ENCODE assay signal across 9 cellular contexts in genomic region chr1:88302843-88303486, GRCh38.
DNase-seq lines count a peak whose midpoint lies in the region; ATAC-seq and TF ChIP-seq lines count a peak whose summit lies in the region.
"Had no signal": no experiment of that assay in that cellular context is flagged by ENCODE, and none has a peak within 500 bp of the region (broad histone marks: within the 10 kb centered on the region; RNA-seq: fewer than 3 reads in every experiment).

No MANE protein-coding gene starts in this region.

- no peak for ATAC-seq in activated CD8-positive, alpha-beta memory T cell treated with anti-CD3 and anti-CD28 coated beads, Interleukin-2, amount 10 ng/mL, durations not matched to agents 7 days and 5 days

- H4K5ac ChIP-seq in H9 (ENCODE audit: insufficient read length, low read depth, low read length): no peak overlapping the region

- no peaks in the 10 kb centered on the region for H3K4me1 ChIP-seq in H9 (ENCODE audit: insufficient read depth, low read length)

- CTCF ChIA-PET in activated CD8-positive, alpha-beta memory T cell treated with anti-CD3 and anti-CD28 coated beads, Interleukin-2, amount 10 ng/mL, durations not matched to agents 7 days and 5 days (lab: Charles Lee): no interaction called here

- TF ChIP-seq CTCF in H9 (conservative IDR thresholded peaks at IDR 0.05): peak; percentile 78
- no peak; the same call in 1 of the 2 replicates for TF ChIP-seq CTCF in WERI-Rb-1 (IDR thresholded peaks at IDR 0.05; ENCODE audit: low read depth, low read length)

- no peaks in the 10 kb centered on the region for H3K23me2 ChIP-seq in H9 (ENCODE audit: insufficient read length, low read depth, low read length, poor library complexity, severe bottlenecking)

- H3K27me3 ChIP-seq in H9 (ENCODE audit: insufficient read depth, low read length): no peaks in the 10 kb centered on the region
- H3K27me3 ChIP-seq in WERI-Rb-1 (ENCODE audit: insufficient read depth, low read depth, severe bottlenecking): no peaks in the 10 kb centered on the region

- H2BK20ac ChIP-seq in H9 (ENCODE audit: low read depth, low read length, poor library complexity, severe bottlenecking): no peak overlapping the region

- WGBS in H9 (ENCODE audit: extremely low coverage, insufficient read length, low lambda C conversion rate): no CpG with 5 or more reads among the region's 4 CpGs

- H4K8ac ChIP-seq in H9 (replicated peaks; ENCODE audit: insufficient read length, low read depth, low read length): no peak overlapping the region

- DNase-seq in ACHN (peak; percentile 31), H9 (no peak), WERI-Rb-1 (peak; percentile 16), kidney glomerular epithelial cell (lab: John Stamatoyannopoulos, UW) (peak; percentile 54), DMS153 (lab: John Stamatoyannopoulos, UW) (no peak), activated gamma-delta T cell treated with Interleukin-2 at 50 U/mL for 16 hours (no peak), HCEC 1CT (no peak)
- DNase-seq in activated CD8-positive, alpha-beta memory T cell treated with anti-CD3 and anti-CD28 coated beads, Interleukin-2, amount 10 ng/mL, durations not matched to agents 7 days and 5 days: no peak
- DNase-seq: activated naive CD8-positive, alpha-beta T cell treated with anti-CD3 and anti-CD28 coated beads, Interleukin-2, amount 10 ng/mL, durations not matched to agents 7 days and 5 days had no signal

- H3K4me3 ChIP-seq in WERI-Rb-1 (ENCODE audit: low read depth, low read length): no peak overlapping the region

- H2AFZ ChIP-seq in H9 (ENCODE audit: low read length): no peak overlapping the region

- H3K14ac ChIP-seq in H9 (ENCODE audit: insufficient read depth, low read length): no peak overlapping the region

- no peak overlapping the region for H2AK5ac ChIP-seq in H9 (ENCODE audit: insufficient read length, low read length)

- no peak overlapping the region for H3K9ac ChIP-seq in H9 (ENCODE audit: extremely low read depth, insufficient read length, low read length)

- in situ Hi-C loops in ACHN (cut with HindIII; ENCODE audit: low pct_ligation_motif_present, low pct_unique_long_range_greater_than_20kb, low sequenced_read_pairs): no loop called here

- peaks cover 18 to 24% of the 10 kb centered on the region in 2 experiments for H3K4me1 Mint-ChIP-seq in H9
- H3K4me1 Mint-ChIP-seq in activated CD8-positive, alpha-beta memory T cell treated with anti-CD3 and anti-CD28 coated beads, Interleukin-2, amount 10 ng/mL, durations not matched to agents 7 days and 5 days: no peaks in the 10 kb centered on the region
- H3K4me1 Mint-ChIP-seq: activated naive CD8-positive, alpha-beta T cell treated with anti-CD3 and anti-CD28 coated beads, Interleukin-2, amount 10 ng/mL, durations not matched to agents 7 days and 5 days had no signal

- no peak overlapping the region for H3K23ac ChIP-seq in H9 (ENCODE audit: insufficient read length, low read depth, low read length)

- no peak overlapping the region for H2BK120ac ChIP-seq in H9 (ENCODE audit: low read depth, low read length, poor library complexity, severe bottlenecking)

- peak overlapping the region in 1 of 3 experiments; percentile 41; a peak in 1 of 7 replicates for H3K27ac Mint-ChIP-seq in H9
- H3K27ac Mint-ChIP-seq in activated CD8-positive, alpha-beta memory T cell treated with anti-CD3 and anti-CD28 coated beads, Interleukin-2, amount 10 ng/mL, durations not matched to agents 7 days and 5 days: no peak overlapping the region
- H3K27ac Mint-ChIP-seq: activated naive CD8-positive, alpha-beta T cell treated with anti-CD3 and anti-CD28 coated beads, Interleukin-2, amount 10 ng/mL, durations not matched to agents 7 days and 5 days had no signal

- H4K20me1 ChIP-seq in H9 (ENCODE audit: control insufficient read depth, insufficient read depth, insufficient read length): no peaks in the 10 kb centered on the region

- H4K91ac ChIP-seq in H9 (ENCODE audit: insufficient read length, low read depth, low read length): no peak overlapping the region

- no peak overlapping the region for H3K4me3 Mint-ChIP-seq in H9
- H3K4me3 Mint-ChIP-seq in activated CD8-positive, alpha-beta memory T cell treated with anti-CD3 and anti-CD28 coated beads, Interleukin-2, amount 10 ng/mL, durations not matched to agents 7 days and 5 days: no peak overlapping the region
- H3K4me3 Mint-ChIP-seq: activated naive CD8-positive, alpha-beta T cell treated with anti-CD3 and anti-CD28 coated beads, Interleukin-2, amount 10 ng/mL, durations not matched to agents 7 days and 5 days had no signal

- H3K4ac ChIP-seq in H9 (ENCODE audit: low read depth, low read length): no peak overlapping the region

- H3K9me3 Mint-ChIP-seq in H9: no peaks in the 10 kb centered on the region
- H3K9me3 Mint-ChIP-seq in activated CD8-positive, alpha-beta memory T cell treated with anti-CD3 and anti-CD28 coated beads, Interleukin-2, amount 10 ng/mL, durations not matched to agents 7 days and 5 days (ENCODE audit: low read depth): no peaks in the 10 kb centered on the region
- H3K9me3 Mint-ChIP-seq: activated naive CD8-positive, alpha-beta T cell treated with anti-CD3 and anti-CD28 coated beads, Interleukin-2, amount 10 ng/mL, durations not matched to agents 7 days and 5 days had no signal

- H2BK12ac ChIP-seq in H9 (ENCODE audit: insufficient read length, low read depth, low read length): no peak overlapping the region

- H3K9me3 ChIP-seq in H9 (ENCODE audit: control insufficient read depth, low read depth, low read length): no peaks in the 10 kb centered on the region
- no peaks in the 10 kb centered on the region for H3K9me3 ChIP-seq in WERI-Rb-1 (ENCODE audit: severe bottlenecking)

- no peak overlapping the region for H3K18ac ChIP-seq in H9 (ENCODE audit: insufficient read length, low read depth, low read length)

- H3K79me1 ChIP-seq in H9 (ENCODE audit: insufficient read depth, low read depth, low read length, poor library complexity, severe bottlenecking): no peaks in the 10 kb centered on the region

- H3K56ac ChIP-seq in H9 (ENCODE audit: insufficient read length, low read depth, low read length): no peak overlapping the region

- H3K27me3 Mint-ChIP-seq in H9 (ENCODE audit: low read depth): no peaks in the 10 kb centered on the region; the same call in 1 of the 2 replicates
- no peaks in the 10 kb centered on the region for H3K27me3 Mint-ChIP-seq in activated CD8-positive, alpha-beta memory T cell treated with anti-CD3 and anti-CD28 coated beads, Interleukin-2, amount 10 ng/mL, durations not matched to agents 7 days and 5 days

- no peaks in the 10 kb centered on the region for H3K79me2 ChIP-seq in H9 (ENCODE audit: insufficient read depth, low read length)

- H3K36me3 ChIP-seq in WERI-Rb-1: no peaks in the 10 kb centered on the region

- H2BK5ac ChIP-seq in H9 (ENCODE audit: insufficient read length, low read length): no peak overlapping the region

- H3K27ac ChIP-seq in H9 (ENCODE audit: insufficient read length, low read depth, low read length) (no peak overlapping the region), WERI-Rb-1 (no peak overlapping the region)

- 0 out of 7 replicates have a peak, but pooled peaks cover 0 to 2% (median 0%) of the 10 kb centered on the region in 3 experiments for H3K36me3 Mint-ChIP-seq in H9 (ENCODE audit: insufficient read depth in 1 of 3, low read depth in 3 of 3)
- H3K36me3 Mint-ChIP-seq in activated CD8-positive, alpha-beta memory T cell treated with anti-CD3 and anti-CD28 coated beads, Interleukin-2, amount 10 ng/mL, durations not matched to agents 7 days and 5 days: no peaks in the 10 kb centered on the region
- H3K36me3 Mint-ChIP-seq: activated naive CD8-positive, alpha-beta T cell treated with anti-CD3 and anti-CD28 coated beads, Interleukin-2, amount 10 ng/mL, durations not matched to agents 7 days and 5 days had no signal

- H3K4me2 ChIP-seq in H9 (ENCODE audit: insufficient read depth, insufficient read length, low read length): no peak overlapping the region

- H3T11ph ChIP-seq in H9 (ENCODE audit: low read length): no peak overlapping the region

- H2BK15ac ChIP-seq in H9 (ENCODE audit: low read depth, low read length): no peak overlapping the region

Comparison
In these comparisons a context has a peak if more than half of its experiments do, and no peak if none do; other contexts are left out.
1. DNase-seq: peak in ACHN (single experiment), WERI-Rb-1 (single experiment) and kidney glomerular epithelial cell (single experiment); none in H9 (single experiment), DMS153 (single experiment), activated gamma-delta T cell treated with Interleukin-2 at 50 U/mL for 16 hours (single experiment), HCEC 1CT (single experiment) and activated CD8-positive, alpha-beta memory T cell treated with anti-CD3 and anti-CD28 coated beads, Interleukin-2, amount 10 ng/mL, durations not matched to agents 7 days and 5 days (single experiment).